ENCODE assay signal across 18 cellular contexts in genomic region chr6:100322886-100323285, GRCh38.
A peak's percentile ranks its signal among the peaks of the same experiment; 100 is the strongest.
DNase-seq lines count a peak whose midpoint lies in the region.
"Had no signal": no experiment of that assay in that cellular context is flagged by ENCODE, and none has a peak within 500 bp of the region (broad histone marks: within the 10 kb centered on the region; RNA-seq: fewer than 3 reads in every experiment).

No MANE protein-coding gene starts in this region.

- DNase-seq in NCI-H2171 treated with DMSO at 0.1 percent for 48 hours (lab: John Stamatoyannopoulos, UW) (peak; percentile 4), NCI-H2171 (lab: John Stamatoyannopoulos, UW) (no peak), NCI-H226 (peak; percentile 12), NCI-H69 (lab: John Stamatoyannopoulos, UW) (peak; percentile 55), RPMI8226 (no peak), activated gamma-delta T cell (lab: John Stamatoyannopoulos, UW) (no peak), inferior parietal cortex (ENCODE audit: extremely low spot score) (no peak)
- DNase-seq: ACHN; BE2C; C1 segment of cervical spinal cord; CD4-positive, CD25-positive, alpha-beta regulatory T cell; CD8-positive, alpha-beta memory T cell; COR-L47; DMS153; DMS79; GF-D8; H9; IMR-90 had no signal

Comparison
In these comparisons a context has a peak if more than half of its experiments do, and no peak if none do; other contexts are left out.
1. DNase-seq: peak in NCI-H2171 treated with DMSO at 0.1 percent for 48 hours (single experiment), NCI-H226 (single experiment) and NCI-H69 (single experiment); none in NCI-H2171 (single experiment), RPMI8226 (single experiment), activated gamma-delta T cell (single experiment) and inferior parietal cortex (single experiment).